ENCODE assay signal across 15 cellular contexts in the genomic region with DNA sequence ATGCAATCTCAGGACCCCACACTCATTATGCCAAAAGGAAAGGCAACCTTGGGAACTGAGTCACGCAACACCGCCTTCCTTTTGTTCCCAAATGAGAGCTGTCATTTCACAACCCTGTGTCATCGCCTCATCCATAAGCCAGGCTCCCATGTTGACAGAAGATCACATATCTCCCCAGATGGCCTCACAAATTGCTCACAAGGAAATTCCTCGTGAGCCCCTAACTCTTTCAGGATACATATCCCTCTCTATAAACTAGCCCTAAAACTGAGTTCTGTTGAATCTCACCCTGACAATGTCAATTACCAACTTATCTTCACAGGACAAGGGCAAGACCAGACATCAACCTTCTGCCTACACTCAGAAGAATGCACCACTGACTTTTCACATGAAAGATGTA.
"Had no signal": no experiment of that assay in that cellular context is flagged by ENCODE, and none has a peak within 500 bp of the region (broad histone marks: within the 10 kb centered on the region; RNA-seq: fewer than 3 reads in every experiment).

No MANE protein-coding gene starts in this region.

- H3K9me3 ChIP-seq: body of pancreas, neutrophil, right atrium auricular region had no signal

- H3K27me3 ChIP-seq: body of pancreas, neutrophil, right atrium auricular region, tibial nerve had no signal

- H3K4me1 ChIP-seq: body of pancreas, gastroesophageal sphincter, right atrium auricular region, tibial nerve had no signal

- H3K36me3 ChIP-seq: gastroesophageal sphincter, neutrophil, right atrium auricular region, tibial nerve had no signal

- ATAC-seq: activated naive CD4-positive, alpha-beta T cell treated with anti-CD3 and anti-CD28 coated beads, Interleukin-2, amount 50 U/mL, for 72 hours; body of pancreas; gastroesophageal sphincter; left ventricle myocardium superior; stimulated activated effector memory CD8-positive, alpha-beta T cell treated with anti-CD3 and anti-CD28 coated beads, Interleukin-12 subunit alpha, Interleukin-12 subunit beta, amount 100 ng/mL, for 72 hours had no signal

- H3K27ac ChIP-seq: body of pancreas, gastroesophageal sphincter, neutrophil, right atrium auricular region, tibial nerve had no signal

- H3K4me3 ChIP-seq: body of pancreas, gastroesophageal sphincter, right atrium auricular region, tibial nerve had no signal

- DNase-seq: activated effector memory CD4-positive, alpha-beta T cell treated with Interleukin-2 at 50 U/mL for 16 hours; amniotic stem cell; body of pancreas; effector memory CD4-positive, alpha-beta T cell; kidney; left ventricle myocardium superior; mesendoderm; posterior cingulate gyrus; T-helper 2 cell had no signal
